In the genomic region with DNA sequence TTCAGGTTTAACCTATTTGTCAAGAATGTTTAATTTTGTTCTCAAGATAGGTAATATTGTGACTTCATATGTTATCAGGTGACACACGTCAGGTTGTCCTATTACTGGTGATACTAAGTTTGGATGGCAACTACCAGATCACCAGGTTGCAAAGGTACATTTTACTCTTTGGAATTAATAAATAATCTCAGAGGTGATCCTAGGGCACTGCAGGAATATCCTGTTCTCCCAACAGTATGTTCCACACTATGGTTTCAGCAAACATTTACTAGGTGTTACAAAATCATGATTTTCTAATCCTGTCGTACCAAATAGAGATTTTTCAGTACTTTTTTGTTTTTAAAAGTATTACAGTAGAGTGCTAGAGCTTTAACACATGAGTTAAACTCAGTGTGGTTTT, we compare ENCODE assay signal across 6 cellular contexts.
"Had no signal": no experiment of that assay in that cellular context is flagged by ENCODE, and none has a peak within 500 bp of the region (broad histone marks: within the 10 kb centered on the region; RNA-seq: fewer than 3 reads in every experiment).

No MANE protein-coding gene starts in this region.

- DNase-seq: H9, HCEC 1CT, IMR-90 had no signal

- H3K27ac ChIP-seq: HL-60 had no signal

- H3K4me3 ChIP-seq: GM23338, K562 had no signal

- ATAC-seq: GM23338, K562 had no signal
